18 cellular contexts compared by ENCODE assay signal in genomic region chr14:102408729-102409128, GRCh38. TPM values are rescaled to one million over a fixed set of nuclear protein-coding genes. Genes with fewer than 3 reads are reported as not detected.
DNase-seq lines count a peak whose midpoint lies in the region; ATAC-seq and TF ChIP-seq lines count a peak whose summit lies in the region.
"Had no signal": no experiment of that assay in that cellular context is flagged by ENCODE, and none has a peak within 500 bp of the region (broad histone marks: within the 10 kb centered on the region; RNA-seq: fewer than 3 reads in every experiment).

No MANE protein-coding gene starts in this region.

- no peak for ATAC-seq in GM23338
- ATAC-seq in GM18861 (IDR thresholded peaks at IDR 0.05; ENCODE audit: unreplicated experiment), result no peak
- no peak for ATAC-seq in sciatic nerve
- no peak for ATAC-seq in GM19397 (IDR thresholded peaks at IDR 0.05; ENCODE audit: unreplicated experiment)
- ATAC-seq: pancreas had no signal

- H3K9me3 Mint-ChIP-seq in GM23338, result no peaks in the 10 kb centered on the region
- H3K9me3 Mint-ChIP-seq: activated T-helper 2 cell treated with anti-CD3 and anti-CD28 coated beads, Interferon-gamma antibody, Interleukin-2, Interleukin-4, amounts not matched to agents 10 μg/mL and 5 μg/mL and 100 μg/mL, durations not matched to agents 14 hours and 24 hours and 36 hours had no signal

- H3K4me3 ChIP-seq in GM23338 (no peak overlapping the region), rectal smooth muscle tissue (ENCODE audit: low read length) (no peak overlapping the region)
- H3K4me3 ChIP-seq: pancreas, suprapubic skin had no signal

- H3K4me1 Mint-ChIP-seq in GM23338, result peaks cover 25% of the 10 kb centered on the region

- 0 out of 2 replicates have a peak overlapping the region, but pooled peaks have one; percentile 10 for H3K4me2 ChIP-seq in GM23338

- H3K27me3 Mint-ChIP-seq in GM23338 (ENCODE audit: insufficient read depth, low read depth, poor library complexity), result peaks cover 1% of the 10 kb centered on the region

- H3K27ac Mint-ChIP-seq in GM23338, result peak overlapping the region; percentile 34
- H3K27ac Mint-ChIP-seq: activated T-helper 2 cell treated with anti-CD3 and anti-CD28 coated beads, Interferon-gamma antibody, Interleukin-2, Interleukin-4, amounts not matched to agents 10 μg/mL and 5 μg/mL and 100 μg/mL, durations not matched to agents 14 hours and 24 hours and 36 hours had no signal

- no peaks in the 10 kb centered on the region for H3K27me3 ChIP-seq in GM23338 (ENCODE audit: insufficient read depth)
- no peaks in the 10 kb centered on the region for H3K27me3 ChIP-seq in rectal smooth muscle tissue (ENCODE audit: control insufficient read depth, insufficient read depth, low read length)
- H3K27me3 ChIP-seq: pancreas, suprapubic skin had no signal

- no peaks in the 10 kb centered on the region for H3K79me2 ChIP-seq in GM23338 (replicated peaks; ENCODE audit: insufficient read depth)

- no peaks in the 10 kb centered on the region for H3K9me2 ChIP-seq in GM23338 (ENCODE audit: insufficient read depth)

- intact Hi-C loops in sciatic nerve (cut with DNase I), result no loop called here

- no peak overlapping the region for H3K9ac ChIP-seq in rectal smooth muscle tissue (ENCODE audit: low read length)

- no peak overlapping the region; the same call in 2 of the 3 replicates for H3K4me3 Mint-ChIP-seq in GM23338

- H3K27ac ChIP-seq in GM23338 (ENCODE audit: low read depth) (peak overlapping the region; percentile 76; the same call in 1 of the 2 replicates), rectal smooth muscle tissue (ENCODE audit: low read depth, low read length) (peak overlapping the region; percentile 70)
- H3K27ac ChIP-seq: pancreas, suprapubic skin had no signal

- H2AFZ ChIP-seq in GM23338, result no peak overlapping the region

- H3K36me3 Mint-ChIP-seq in GM23338 (ENCODE audit: low read depth), result peaks cover 22% of the 10 kb centered on the region

- no peak for DNase-seq in GM23338 (ENCODE audit: low spot score)
- DNase-seq in RKO (ENCODE audit: low spot score), result peak; percentile 9
- peak; percentile 17 for DNase-seq in glomerular visceral epithelial cell (ENCODE audit: extremely low spot score)
- DNase-seq in sciatic nerve (ENCODE audit: low spot score), result no peak
- no peak for DNase-seq in NCI-H69 (lab: John Stamatoyannopoulos, UW)
- DNase-seq: activated CD4-positive, alpha-beta T cell treated with anti-CD3 and anti-CD28 coated beads, Interleukin-2, amount 50 U/mL, for 48 hours; DMS79; effector memory CD4-positive, alpha-beta T cell; foreskin fibroblast; Karpas-422; NCI-H187 treated with DMSO at 0.1 percent for 48 hours; pancreas; SHP77 treated with DMSO at 0.1 percent for 48 hours had no signal

- H3K36me3 ChIP-seq in GM23338 (ENCODE audit: insufficient read depth), result no peaks in the 10 kb centered on the region
- H3K36me3 ChIP-seq in rectal smooth muscle tissue (ENCODE audit: control insufficient read depth, insufficient read depth, low read length), result no peaks in the 10 kb centered on the region
- H3K36me3 ChIP-seq: pancreas had no signal

- peaks cover 5% of the 10 kb centered on the region; the same call in 1 of the 2 replicates for H3F3A ChIP-seq in GM23338 (replicated peaks; ENCODE audit: low read depth)

- H4K20me1 ChIP-seq in GM23338 (replicated peaks; ENCODE audit: insufficient read depth), result no peaks in the 10 kb centered on the region

- H3K4me1 ChIP-seq in GM23338 (ENCODE audit: insufficient read depth) (peaks cover 19% of the 10 kb centered on the region), rectal smooth muscle tissue (ENCODE audit: control insufficient read depth, insufficient read depth, low read length) (peaks cover 6% of the 10 kb centered on the region)
- H3K4me1 ChIP-seq: pancreas, suprapubic skin had no signal

- TF ChIP-seq CTCF in GM23338 (conservative IDR thresholded peaks at IDR 0.05; ENCODE audit: low read depth in 2 of 2), result no peak

TF ChIP-seq in GM23338, 12 proteins besides CTCF, POLR2A, EP300 and RAD21 (continues in another document):
- no peak for TF ChIP-seq REST (IDR thresholded peaks at IDR 0.05; ENCODE audit: unreplicated experiment)
- no peak for TF ChIP-seq EZH2 (IDR thresholded peaks at IDR 0.05; ENCODE audit: low read depth, unreplicated experiment)
- no peak for TF ChIP-seq ZNF114 (CRISPR knock-in tag; IDR thresholded peaks at IDR 0.05)
- no peak for TF ChIP-seq CREB1 (CRISPR knock-in tag; IDR thresholded peaks at IDR 0.05; ENCODE audit: low read depth)
- no peak for TF ChIP-seq ZNF331 (CRISPR knock-in tag; IDR thresholded peaks at IDR 0.05; ENCODE audit: low read depth)
- no peak for TF ChIP-seq POLR2AphosphoS5 (IDR thresholded peaks at IDR 0.05; ENCODE audit: low read depth)
- TF ChIP-seq STAT1 (IDR thresholded peaks at IDR 0.05; ENCODE audit: unreplicated experiment), result no peak
- TF ChIP-seq JUNB (IDR thresholded peaks at IDR 0.05; ENCODE audit: unreplicated experiment), result no peak
- no peak for TF ChIP-seq EZH2phosphoT487 (IDR thresholded peaks at IDR 0.05; ENCODE audit: unreplicated experiment)

RNA-seq across cellular contexts. Expression of gene TECPR2, which starts 46.0 kb away (rescaled TPM):
- 16.9 and 20.5 TPM in 2 replicates for total RNA-seq in GM23338 (2014; rRNA removed; shearing (Covaris generic))
- 4.8 and 5.2 TPM in 2 replicates for polyA plus RNA-seq in GM23338 (2016; fragmentation: Nextera tagmentation; extraction: Ambion mirVana)
- total RNA-seq in sciatic nerve, result 36.1 TPM

RNA-seq across cellular contexts. Expression of gene CINP, which starts 46.0 kb away (rescaled TPM):
- 54.0 and 65.4 TPM in 2 replicates for total RNA-seq in GM23338 (2014; rRNA removed; shearing (Covaris generic))
- polyA plus RNA-seq in GM23338 (2016; fragmentation: Nextera tagmentation; extraction: Ambion mirVana), result 63.1 and 64.9 TPM in 2 replicates
- 28.1 TPM for total RNA-seq in sciatic nerve

Comparison
In these comparisons a context has a peak if more than half of its experiments do, and no peak if none do; other contexts are left out.
1. DNase-seq: peak in RKO (single experiment) and glomerular visceral epithelial cell (single experiment); none in GM23338 (single experiment), sciatic nerve (single experiment) and NCI-H69 (single experiment).